8 cellular contexts compared by ENCODE assay signal in genomic region chr1:152533327-152533938, GRCh38. TPM values are rescaled to one million over a fixed set of nuclear protein-coding genes. Genes with fewer than 3 reads are reported as not detected.
DNase-seq lines count a peak whose midpoint lies in the region; FAIRE-seq and TF ChIP-seq lines count a peak whose summit lies in the region.

No MANE protein-coding gene starts in this region.

- TF ChIP-seq POLR2A in H54 (IDR thresholded peaks at IDR 0.05; ENCODE audit: low read depth, low read length) (no peak), suprapubic skin (IDR thresholded peaks at IDR 0.05) (no peak)

- no peaks in the 10 kb centered on the region for H3K4me1 ChIP-seq in suprapubic skin

- H3K9me3 ChIP-seq in suprapubic skin, result no peaks in the 10 kb centered on the region

- no peak overlapping the region for H3K27ac ChIP-seq in suprapubic skin

- DNase-seq in NCI-H2081 (lab: John Stamatoyannopoulos, UW) (peak; percentile 19 to 20), NCI-H2081 treated with DMSO at 0.1 percent for 48 hours (lab: John Stamatoyannopoulos, UW) (no peak), H54 (ENCODE audit: insufficient read length, low spot score) (peak; percentile 19), SHP77 treated with DMSO at 0.1 percent for 48 hours (lab: John Stamatoyannopoulos, UW) (peak; percentile 58), fibroblast of peridontal ligament (ENCODE audit: extremely low read depth) (peak; percentile 29), suprapubic skin (ENCODE audit: low spot score in 2 of 2) (no peak), NK-92 (lab: John Stamatoyannopoulos, UW; ENCODE audit: unreplicated experiment) (no peak), frontal cortex (ENCODE audit: low spot score in 2 of 2) (no peak)

- FAIRE-seq in H54 (lab: Jason Lieb, UNC) (peak; percentile 78), frontal cortex (lab: Jason Lieb, UNC) (no peak)

- no peak overlapping the region for H3K4me3 ChIP-seq in suprapubic skin

- peak; percentile 33 to 60 for TF ChIP-seq CTCF in suprapubic skin (IDR thresholded peaks at IDR 0.05)

- no peaks in the 10 kb centered on the region for H3K27me3 ChIP-seq in suprapubic skin

- 20% methylated on average over 7 of the region's 7 CpGs for WGBS in suprapubic skin

- H3K36me3 ChIP-seq in suprapubic skin, result no peaks in the 10 kb centered on the region

- TF ChIP-seq EP300 in suprapubic skin (IDR thresholded peaks at IDR 0.05), result no peak

RNA-seq across cellular contexts. Expression of gene CRCT1, which starts 19.2 kb away (rescaled TPM):
- total RNA-seq in suprapubic skin, result 100 to 1,000 TPM in 3 of 4 donors, 10 to 100 TPM in 1; 19.1 to 228 (median 129) TPM
- total RNA-seq in frontal cortex, result not detected

RNA-seq across cellular contexts. Expression of gene LCE5A, which starts 22.8 kb away (rescaled TPM):
- 100 to 1,000 TPM in 3 of 4 donors, 10 to 100 TPM in 1; 41.1 to 222 (median 140) TPM for total RNA-seq in suprapubic skin
- not detected for total RNA-seq in frontal cortex

RNA-seq across cellular contexts. Expression of gene LCE3E, which starts 33.1 kb away (rescaled TPM):
- total RNA-seq in suprapubic skin (10 to 100 TPM in 1 of 4 donors, 1 to 10 TPM in 2, not detected in 1; 4.8 to 19.0 (median 7.4) TPM), frontal cortex (not detected)

RNA-seq across cellular contexts. Expression of gene LCE3D, which starts 46.9 kb away (rescaled TPM):
- total RNA-seq in suprapubic skin, result 10 to 100 TPM in 2 of 4 donors, 1 to 10 TPM in 2; 3.7 to 27.1 (median 15.4) TPM
- total RNA-seq in frontal cortex, result not detected

Comparison
In these comparisons a context has a peak if more than half of its experiments do, and no peak if none do; other contexts are left out.
1. DNase-seq: peak in NCI-H2081 (2 of 2), H54 (single experiment), SHP77 treated with DMSO at 0.1 percent for 48 hours (single experiment) and fibroblast of peridontal ligament (single experiment); none in NCI-H2081 treated with DMSO at 0.1 percent for 48 hours (single experiment), suprapubic skin (0 of 2), NK-92 (single experiment) and frontal cortex (0 of 2).
2. RNA of gene CRCT1, which starts 19.2 kb away (total RNA-seq): 19.1 to 228 TPM in suprapubic skin; not detected in frontal cortex (single experiment); every median in the first group is over 10 times any median in the second.
3. RNA of gene LCE5A, which starts 22.8 kb away (total RNA-seq): 41.1 to 222 TPM in suprapubic skin; not detected in frontal cortex (single experiment); every median in the first group is over 10 times any median in the second.